Comparison of ENCODE assay signal across 1 cellular context in the genomic region with DNA sequence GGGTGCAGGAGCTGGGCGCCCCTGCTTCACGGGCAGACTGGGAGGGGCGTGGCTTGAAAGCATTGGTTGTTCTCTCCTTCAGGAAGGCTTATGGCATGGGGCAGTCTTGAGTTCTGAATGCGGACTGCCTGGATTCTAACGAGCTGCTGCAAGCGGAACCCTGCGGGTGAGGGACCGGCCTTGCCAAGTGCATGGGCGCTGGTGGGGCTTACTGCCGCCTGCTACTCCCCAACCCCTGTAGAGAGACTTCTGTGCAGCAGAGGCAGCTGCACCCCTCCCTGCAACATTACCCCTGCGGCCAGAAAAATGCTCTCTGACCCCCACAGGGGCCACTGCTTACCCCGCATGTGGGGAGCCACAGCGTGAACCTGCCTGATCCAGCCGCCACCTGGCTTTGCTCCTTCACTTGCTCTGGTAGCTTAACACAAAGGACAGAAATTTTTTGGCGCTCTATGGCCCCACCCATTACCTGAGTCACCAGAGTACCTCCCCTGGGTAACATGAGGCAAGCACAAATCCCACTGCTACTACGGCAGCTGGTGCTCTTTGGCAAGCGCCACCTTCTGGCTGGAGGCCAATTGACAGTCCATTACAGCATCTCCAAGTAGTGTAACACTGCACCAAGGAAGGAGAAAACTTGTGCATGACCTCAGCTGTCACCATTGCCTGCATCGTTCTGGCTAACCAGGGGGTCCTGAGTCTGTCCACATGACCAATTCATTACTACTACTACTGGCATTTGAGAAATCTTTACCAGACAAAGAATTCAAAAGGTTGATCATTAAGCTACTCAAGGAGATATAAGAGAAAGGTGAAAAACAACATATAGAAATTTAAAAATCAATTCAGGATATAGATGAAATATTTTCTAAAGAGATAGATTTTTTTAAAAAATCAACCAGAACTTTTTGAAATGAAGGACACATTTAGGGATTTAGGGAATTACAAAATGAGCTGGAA.
TF ChIP-seq lines count a peak whose summit lies in the region.

No MANE protein-coding gene starts in this region.

TF ChIP-seq in A549, 52 proteins besides CTCF, POLR2A, EP300 and RAD21:
- TF ChIP-seq FOSL2 (IDR thresholded peaks at IDR 0.05) (no peak), FOSL2 (CRISPR knock-in tag; IDR thresholded peaks at IDR 0.05) (peak; percentile 56; the same call in 1 of the 2 replicates), JUN (IDR thresholded peaks at IDR 0.05) (peak in 1 of 2 experiments; percentile 54; a peak in 1 of 5 replicates), NPAS2 (CRISPR knock-in tag; IDR thresholded peaks at IDR 0.05; ENCODE audit: borderline replicate concordance) (no peak), NR3C1 (IDR thresholded peaks at IDR 0.05) (no peak), POLR2AphosphoS2 (conservative IDR thresholded peaks at IDR 0.05; ENCODE audit: low read length) (no peak), SMC3 (IDR thresholded peaks at IDR 0.05) (0 out of 3 replicates have a peak, but pooled peaks have one; percentile 18), HEYL (CRISPR knock-in tag; IDR thresholded peaks at IDR 0.05) (no peak), SREBF2 (IDR thresholded peaks at IDR 0.05) (no peak), HOXB5 (CRISPR knock-in tag; IDR thresholded peaks at IDR 0.05) (no peak), EHF (CRISPR knock-in tag; IDR thresholded peaks at IDR 0.05) (no peak), MAFK (IDR thresholded peaks at IDR 0.05; ENCODE audit: partially characterized antibody) (no peak), ESRRA (IDR thresholded peaks at IDR 0.05; ENCODE audit: borderline replicate concordance, low read length) (no peak)
- TF ChIP-seq, protein P1, sequence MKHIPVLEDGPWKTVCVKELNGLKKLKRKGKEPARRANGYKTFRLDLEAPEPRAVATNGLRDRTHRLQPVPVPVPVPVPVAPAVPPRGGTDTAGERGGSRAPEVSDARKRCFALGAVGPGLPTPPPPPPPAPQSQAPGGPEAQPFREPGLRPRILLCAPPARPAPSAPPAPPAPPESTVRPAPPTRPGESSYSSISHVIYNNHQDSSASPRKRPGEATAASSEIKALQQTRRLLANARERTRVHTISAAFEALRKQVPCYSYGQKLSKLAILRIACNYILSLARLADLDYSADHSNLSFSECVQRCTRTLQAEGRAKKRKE (CRISPR knock-in tag; IDR thresholded peaks at IDR 0.05; ENCODE audit: low read depth), result no peak
- TF ChIP-seq, protein P2, sequence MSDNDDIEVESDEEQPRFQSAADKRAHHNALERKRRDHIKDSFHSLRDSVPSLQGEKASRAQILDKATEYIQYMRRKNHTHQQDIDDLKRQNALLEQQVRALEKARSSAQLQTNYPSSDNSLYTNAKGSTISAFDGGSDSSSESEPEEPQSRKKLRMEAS (IDR thresholded peaks at IDR 0.05), result peak; percentile 42
